In the genomic region with DNA sequence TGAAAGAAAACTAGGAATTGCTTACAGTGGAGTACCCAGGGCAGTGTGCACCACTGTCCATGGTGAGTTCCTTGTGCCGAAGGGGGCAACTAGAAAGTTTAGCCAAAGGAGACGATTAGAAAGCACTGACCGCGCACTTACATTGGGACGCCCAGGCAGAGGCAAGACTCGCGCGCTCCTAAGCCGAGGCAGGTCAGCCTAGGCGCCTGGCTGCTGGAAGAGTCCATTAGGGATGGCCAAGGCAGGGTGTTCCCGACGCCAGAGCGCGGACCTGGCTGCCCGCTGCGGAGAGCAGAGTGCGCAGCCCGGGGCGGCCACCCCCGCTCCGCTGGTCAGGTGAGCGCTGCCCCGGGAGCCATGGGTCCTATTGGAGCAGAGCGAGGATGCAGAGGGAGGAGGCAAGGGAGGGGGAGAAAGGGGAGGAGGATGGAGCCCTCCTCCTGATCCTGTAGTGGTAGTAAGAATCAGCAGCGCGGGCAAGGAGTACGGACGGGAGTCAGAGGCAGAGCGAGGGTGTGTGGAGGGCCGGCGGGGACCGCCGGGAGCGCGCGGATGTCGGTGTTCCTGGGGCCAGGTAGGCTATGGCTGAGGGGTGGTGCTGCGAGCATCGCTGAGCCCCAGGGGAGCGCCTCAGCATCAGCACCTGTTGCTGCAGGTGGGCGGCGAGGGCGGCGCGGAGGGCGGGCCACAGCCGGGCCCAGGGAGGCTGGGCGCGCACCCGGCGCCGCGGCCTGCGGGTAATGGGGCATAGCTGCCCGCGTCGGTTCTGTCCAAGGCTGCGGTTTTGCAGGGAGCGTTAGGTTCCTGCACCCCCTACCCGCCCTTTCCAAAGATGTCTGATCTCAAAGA, we compare ENCODE assay signal across 1 cellular context.
TF ChIP-seq lines count a peak whose summit lies in the region.

A gene with protein sequence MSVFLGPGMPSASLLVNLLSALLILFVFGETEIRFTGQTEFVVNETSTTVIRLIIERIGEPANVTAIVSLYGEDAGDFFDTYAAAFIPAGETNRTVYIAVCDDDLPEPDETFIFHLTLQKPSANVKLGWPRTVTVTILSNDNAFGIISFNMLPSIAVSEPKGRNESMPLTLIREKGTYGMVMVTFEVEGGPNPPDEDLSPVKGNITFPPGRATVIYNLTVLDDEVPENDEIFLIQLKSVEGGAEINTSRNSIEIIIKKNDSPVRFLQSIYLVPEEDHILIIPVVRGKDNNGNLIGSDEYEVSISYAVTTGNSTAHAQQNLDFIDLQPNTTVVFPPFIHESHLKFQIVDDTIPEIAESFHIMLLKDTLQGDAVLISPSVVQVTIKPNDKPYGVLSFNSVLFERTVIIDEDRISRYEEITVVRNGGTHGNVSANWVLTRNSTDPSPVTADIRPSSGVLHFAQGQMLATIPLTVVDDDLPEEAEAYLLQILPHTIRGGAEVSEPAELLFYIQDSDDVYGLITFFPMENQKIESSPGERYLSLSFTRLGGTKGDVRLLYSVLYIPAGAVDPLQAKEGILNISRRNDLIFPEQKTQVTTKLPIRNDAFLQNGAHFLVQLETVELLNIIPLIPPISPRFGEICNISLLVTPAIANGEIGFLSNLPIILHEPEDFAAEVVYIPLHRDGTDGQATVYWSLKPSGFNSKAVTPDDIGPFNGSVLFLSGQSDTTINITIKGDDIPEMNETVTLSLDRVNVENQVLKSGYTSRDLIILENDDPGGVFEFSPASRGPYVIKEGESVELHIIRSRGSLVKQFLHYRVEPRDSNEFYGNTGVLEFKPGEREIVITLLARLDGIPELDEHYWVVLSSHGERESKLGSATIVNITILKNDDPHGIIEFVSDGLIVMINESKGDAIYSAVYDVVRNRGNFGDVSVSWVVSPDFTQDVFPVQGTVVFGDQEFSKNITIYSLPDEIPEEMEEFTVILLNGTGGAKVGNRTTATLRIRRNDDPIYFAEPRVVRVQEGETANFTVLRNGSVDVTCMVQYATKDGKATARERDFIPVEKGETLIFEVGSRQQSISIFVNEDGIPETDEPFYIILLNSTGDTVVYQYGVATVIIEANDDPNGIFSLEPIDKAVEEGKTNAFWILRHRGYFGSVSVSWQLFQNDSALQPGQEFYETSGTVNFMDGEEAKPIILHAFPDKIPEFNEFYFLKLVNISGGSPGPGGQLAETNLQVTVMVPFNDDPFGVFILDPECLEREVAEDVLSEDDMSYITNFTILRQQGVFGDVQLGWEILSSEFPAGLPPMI (N-terminal part only) (plus strand): TSS at position 454 of the 849 bp plus-strand sequence. CDS start 99 bp downstream, at position 553.

TF ChIP-seq in A549, 52 proteins besides CTCF, POLR2A, EP300 and RAD21 (continued from another document):
- TF ChIP-seq RNF2 (IDR thresholded peaks at IDR 0.05; ENCODE audit: borderline replicate concordance, low read depth): peak; percentile 99; the same call in 1 of the 2 replicates
- TF ChIP-seq MAZ (IDR thresholded peaks at IDR 0.05; ENCODE audit: borderline replicate concordance, low read depth, low read length): no peak
- 0 out of 2 replicates have a peak, but pooled peaks have one; percentile 29 for TF ChIP-seq HDAC2 (IDR thresholded peaks at IDR 0.05)
- no peak for TF ChIP-seq NR3C1 (IDR thresholded peaks at IDR 0.05)
- TF ChIP-seq, protein P1, sequence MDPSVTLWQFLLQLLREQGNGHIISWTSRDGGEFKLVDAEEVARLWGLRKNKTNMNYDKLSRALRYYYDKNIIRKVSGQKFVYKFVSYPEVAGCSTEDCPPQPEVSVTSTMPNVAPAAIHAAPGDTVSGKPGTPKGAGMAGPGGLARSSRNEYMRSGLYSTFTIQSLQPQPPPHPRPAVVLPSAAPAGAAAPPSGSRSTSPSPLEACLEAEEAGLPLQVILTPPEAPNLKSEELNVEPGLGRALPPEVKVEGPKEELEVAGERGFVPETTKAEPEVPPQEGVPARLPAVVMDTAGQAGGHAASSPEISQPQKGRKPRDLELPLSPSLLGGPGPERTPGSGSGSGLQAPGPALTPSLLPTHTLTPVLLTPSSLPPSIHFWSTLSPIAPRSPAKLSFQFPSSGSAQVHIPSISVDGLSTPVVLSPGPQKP (IDR thresholded peaks at IDR 0.05; ENCODE audit: low read depth, low read length): no peak
- 0 out of 2 replicates have a peak, but pooled peaks have one; percentile 13 for TF ChIP-seq GATA3 (IDR thresholded peaks at IDR 0.05; ENCODE audit: borderline replicate concordance)
- TF ChIP-seq CBX8 (IDR thresholded peaks at IDR 0.05): peak; percentile 98; the same call in 1 of the 2 replicates
